8 cellular contexts compared by ENCODE assay signal in genomic region chr10:112949875-112950507, GRCh38. TPM values are rescaled to one million over a fixed set of nuclear protein-coding genes. Genes with fewer than 3 reads are reported as not detected.
DNase-seq lines count a peak whose midpoint lies in the region; ATAC-seq, FAIRE-seq and TF ChIP-seq lines count a peak whose summit lies in the region.

TCF7L2 (plus strand) TSS chr10:112950247; CDS start chr10:112950757, 510 bp downstream.

- no peaks in the 10 kb centered on the region for H3K36me3 ChIP-seq in WERI-Rb-1
- 0 out of 2 replicates have a peak, but pooled peaks cover 7% of the 10 kb centered on the region for H3K36me3 ChIP-seq in iPS-20b (ENCODE audit: insufficient read depth, low read depth, low read length)
- no peaks in the 10 kb centered on the region for H3K36me3 ChIP-seq in sigmoid colon

- peak within 1 kb of the TSS; percentile 89 for H3K4me3 ChIP-seq in WERI-Rb-1 (ENCODE audit: low read depth, low read length)
- peak within 1 kb of the TSS; percentile 92 for H3K4me3 ChIP-seq in iPS-20b (ENCODE audit: low read length)
- peak within 1 kb of the TSS; percentile 70 to 91 (median 90) for H3K4me3 ChIP-seq in sigmoid colon

- H3K4me1 ChIP-seq in iPS-20b (ENCODE audit: insufficient read depth, low read length): peaks cover 32% of the 10 kb centered on the region
- H3K4me1 ChIP-seq in sigmoid colon: peaks cover 0 to 38% (median 30%) of the 10 kb centered on the region in 4 donors

- H3K9me3 ChIP-seq in WERI-Rb-1 (ENCODE audit: severe bottlenecking): no peaks in the 10 kb centered on the region
- no peaks in the 10 kb centered on the region for H3K9me3 ChIP-seq in iPS-20b (ENCODE audit: insufficient read depth, low read depth, low read length)
- no peaks in the 10 kb centered on the region for H3K9me3 ChIP-seq in sigmoid colon

- peak within 1 kb of the TSS; percentile 70 for H3K27ac ChIP-seq in WERI-Rb-1
- peak within 1 kb of the TSS; percentile 81 for H3K27ac ChIP-seq in iPS-20b (ENCODE audit: low read length)
- peak within 1 kb of the TSS; percentile 87 to 97 (median 96) for H3K27ac ChIP-seq in sigmoid colon

- whole genome bisulfite sequencing in sigmoid colon, 2 donors: 1% methylated on average over 39 of the region's 39 CpGs

- H3K9ac ChIP-seq in iPS-20b (ENCODE audit: low read depth, low read length): peak within 1 kb of the TSS; percentile 94

- no peaks in the 10 kb centered on the region for H3K27me3 ChIP-seq in WERI-Rb-1 (ENCODE audit: insufficient read depth, low read depth, severe bottlenecking)
- H3K27me3 ChIP-seq in iPS-20b (ENCODE audit: insufficient read depth, low read length): no peaks in the 10 kb centered on the region
- H3K27me3 ChIP-seq in sigmoid colon: no peaks in the 10 kb centered on the region

- no peak for TF ChIP-seq CTCF in D721Med (IDR thresholded peaks at IDR 0.05; ENCODE audit: insufficient read depth, missing control alignments)
- TF ChIP-seq CTCF in WERI-Rb-1 (IDR thresholded peaks at IDR 0.05; ENCODE audit: low read depth, low read length): no peak
- TF ChIP-seq CTCF in sigmoid colon (IDR thresholded peaks at IDR 0.05): no peak

- no peak for TF ChIP-seq EP300 in sigmoid colon (IDR thresholded peaks at IDR 0.05)

- intact Hi-C loops in sigmoid colon (cut with DNase I): loop anchor here (2.0 to 10.0 kb wide), 6 partner anchors 47 to 435 kb away; no protein-coding TSS in a partner anchor

- FAIRE-seq in D721Med (lab: Jason Lieb, UNC): no peak

- peak; percentile 54 for ATAC-seq in HG02678 (IDR thresholded peaks at IDR 0.05; ENCODE audit: unreplicated experiment)
- no peak for ATAC-seq in HG03342 (IDR thresholded peaks at IDR 0.05; ENCODE audit: unreplicated experiment)

- peak; percentile 38 to 68 for TF ChIP-seq POLR2A in sigmoid colon (IDR thresholded peaks at IDR 0.05)

- DNase-seq in D721Med (ENCODE audit: insufficient read length, low spot score) (peak; percentile 39), NCI-H2227 (lab: John Stamatoyannopoulos, UW; ENCODE audit: unreplicated experiment) (peak; percentile 90), WERI-Rb-1 (peak; percentile 97), sigmoid colon (peak; percentile 98)
- DNase-seq in central memory CD4-positive, alpha-beta T cell: peak; percentile 48

RNA-seq across cellular contexts. Expression of gene TCF7L2, which starts in this region (rescaled TPM):
- total RNA-seq in sigmoid colon: 10 to 100 TPM; 15.3 to 40.4 (median 23.3) TPM
- polyA plus RNA-seq in sigmoid colon: 10 to 100 TPM; 30.0 to 32.0 (median 31.7) TPM

Comparison
In these comparisons a context has a peak if more than half of its experiments do, and no peak if none do; other contexts are left out.
1. DNase-seq: peak in every context shown above with its lines; median percentile 98 in sigmoid colon; 97 in WERI-Rb-1; 90 in NCI-H2227; 48 in central memory CD4-positive, alpha-beta T cell; 39 in D721Med.